ENCODE assay signal across 9 cellular contexts in genomic region chr1:229186373-229187056, GRCh38.
DNase-seq lines count a peak whose midpoint lies in the region; ATAC-seq and TF ChIP-seq lines count a peak whose summit lies in the region.
"Had no signal": no experiment of that assay in that cellular context is flagged by ENCODE, and none has a peak within 500 bp of the region (broad histone marks: within the 10 kb centered on the region; RNA-seq: fewer than 3 reads in every experiment).

No MANE protein-coding gene starts in this region.

- H3K14ac ChIP-seq in neuronal stem cell (ENCODE audit: low read length): no peak overlapping the region

- H3K4me1 ChIP-seq in neuronal stem cell (ENCODE audit: control insufficient read depth in 2 of 2, insufficient read depth in 1 of 2, low read depth in 1 of 2, low read length in 2 of 2): no peaks in the 10 kb centered on the region

- no peak overlapping the region for H3K4ac ChIP-seq in neuronal stem cell (ENCODE audit: low read length)

- no CpG with 5 or more reads among the region's 9 CpGs for WGBS in neuronal stem cell (ENCODE audit: extremely low coverage in 2 of 2, insufficient read length in 2 of 2, insufficient replicate concordance in 1 of 2), 2 donors

- no peaks in the 10 kb centered on the region for H3K79me1 ChIP-seq in neuronal stem cell (ENCODE audit: low read depth, low read length)

- no peaks in the 10 kb centered on the region for H3K36me3 ChIP-seq in neuronal stem cell (replicated peaks in 1 of 2; ENCODE audit: control insufficient read depth in 2 of 2, insufficient read depth in 2 of 2, low read length in 2 of 2)

- H2BK15ac ChIP-seq in neuronal stem cell (ENCODE audit: low read length): no peak overlapping the region

- no peak overlapping the region for H2BK120ac ChIP-seq in neuronal stem cell (ENCODE audit: low read depth, low read length)

- H3K27ac ChIP-seq in neuronal stem cell (replicated peaks; ENCODE audit: low read length): no peak overlapping the region
- H3K27ac ChIP-seq: 22Rv1 had no signal

- H3K9me3 ChIP-seq in neuronal stem cell (replicated peaks in 1 of 2; ENCODE audit: control insufficient read depth in 2 of 2, insufficient read depth in 1 of 2, low read depth in 1 of 2, low read length in 2 of 2): no peaks in the 10 kb centered on the region

- no peak overlapping the region for H2AK5ac ChIP-seq in neuronal stem cell (ENCODE audit: low read depth, low read length)

- no peak overlapping the region for H3K9ac ChIP-seq in neuronal stem cell (ENCODE audit: low read depth, low read length, poor library complexity)

- H3K4me3 ChIP-seq in neuronal stem cell (ENCODE audit: low read length in 2 of 2): no peak overlapping the region

- no peak overlapping the region for H3K23ac ChIP-seq in neuronal stem cell (ENCODE audit: low read depth, low read length, poor library complexity)

- POLR2A ChIA-PET in HEK293T (lab: Yijun Ruan, JAX): no interaction called here

- no peak overlapping the region for H3K4me2 ChIP-seq in neuronal stem cell (ENCODE audit: insufficient read depth, low read length, poor library complexity, severe bottlenecking)

- no peaks in the 10 kb centered on the region for H3K27me3 ChIP-seq in neuronal stem cell (ENCODE audit: control insufficient read depth in 3 of 3, insufficient read depth in 3 of 3, low read depth in 1 of 3, low read length in 3 of 3)

- peak overlapping the region; percentile 60 for H4K91ac ChIP-seq in neuronal stem cell (ENCODE audit: low read depth, low read length, poor library complexity)

- peak; percentile 38 to 53 for ATAC-seq in activated CD4-positive, CD25-positive, alpha-beta regulatory T cell treated with anti-CD3 and anti-CD28 coated beads, Interleukin-2, amount 50 U/mL, for 24 hours
- ATAC-seq in GM21576 (IDR thresholded peaks at IDR 0.05; ENCODE audit: unreplicated experiment) (peak; percentile 93), HG03442 (IDR thresholded peaks at IDR 0.05; ENCODE audit: unreplicated experiment) (peak; percentile 96)

- H2AFZ ChIP-seq in neuronal stem cell (ENCODE audit: low read length): no peak overlapping the region

- CTCF ChIA-PET in HEK293T (lab: Yijun Ruan, JAX): interaction anchor here (0.9 kb wide), 1 partner anchor 72 kb away, joined by 3 read pairs; no protein-coding TSS in a partner anchor

- DNase-seq in activated CD4-positive, CD25-positive, alpha-beta regulatory T cell (lab: John Stamatoyannopoulos, UW): no peak
- DNase-seq in neuronal stem cell (ENCODE audit: low spot score): no peak
- no peak for DNase-seq in HEK293T (ENCODE audit: extremely low spot score)
- DNase-seq in SKM-1 (lab: John Stamatoyannopoulos, UW; ENCODE audit: unreplicated experiment): no peak
- DNase-seq in HUDEP-2 (lab: John Stamatoyannopoulos, UW; ENCODE audit: unreplicated experiment in 76 of 76): no peak

- no peak overlapping the region for H2BK12ac ChIP-seq in neuronal stem cell (ENCODE audit: low read length)

- H3K18ac ChIP-seq in neuronal stem cell (ENCODE audit: low read length): no peak overlapping the region

- H4K8ac ChIP-seq in neuronal stem cell (ENCODE audit: low read depth, low read length): no peak overlapping the region

- H2BK5ac ChIP-seq in neuronal stem cell (ENCODE audit: low read length): no peak overlapping the region

TF ChIP-seq in HEK293T, 16 proteins besides CTCF, POLR2A, EP300 and RAD21:
- TF ChIP-seq TARDBP (IDR thresholded peaks at IDR 0.05): no peak
- no peak for TF ChIP-seq ZNF384 (IDR thresholded peaks at IDR 0.05)
- no peak for TF ChIP-seq ARNT (IDR thresholded peaks at IDR 0.05)
- no peak for TF ChIP-seq LEF1 (IDR thresholded peaks at IDR 0.05; ENCODE audit: borderline replicate concordance)
- TF ChIP-seq SUZ12 (IDR thresholded peaks at IDR 0.05): no peak
- no peak for TF ChIP-seq PKNOX1 (IDR thresholded peaks at IDR 0.05)
- no peak for TF ChIP-seq SP1 (IDR thresholded peaks at IDR 0.05)
- TF ChIP-seq ELF4 (IDR thresholded peaks at IDR 0.05): no peak
- no peak for TF ChIP-seq HDGF (IDR thresholded peaks at IDR 0.05; ENCODE audit: borderline replicate concordance)
- TF ChIP-seq CTBP1 (IDR thresholded peaks at IDR 0.05; ENCODE audit: borderline replicate concordance): no peak
- no peak for TF ChIP-seq L3MBTL2 (conservative IDR thresholded peaks at IDR 0.05)
- no peak for TF ChIP-seq BHLHE40 (IDR thresholded peaks at IDR 0.05; ENCODE audit: borderline replicate concordance)

Comparison
In these comparisons a context has a peak if more than half of its experiments do, and no peak if none do; other contexts are left out.
1. ATAC-seq: peak in every context shown above with its lines; median percentile 96 in HG03442; 93 in GM21576; 46 in activated CD4-positive, CD25-positive, alpha-beta regulatory T cell treated with anti-CD3 and anti-CD28 coated beads, Interleukin-2, amount 50 U/mL, for 24 hours.